Comparison of ENCODE assay signal across 24 cellular contexts in the genomic region with DNA sequence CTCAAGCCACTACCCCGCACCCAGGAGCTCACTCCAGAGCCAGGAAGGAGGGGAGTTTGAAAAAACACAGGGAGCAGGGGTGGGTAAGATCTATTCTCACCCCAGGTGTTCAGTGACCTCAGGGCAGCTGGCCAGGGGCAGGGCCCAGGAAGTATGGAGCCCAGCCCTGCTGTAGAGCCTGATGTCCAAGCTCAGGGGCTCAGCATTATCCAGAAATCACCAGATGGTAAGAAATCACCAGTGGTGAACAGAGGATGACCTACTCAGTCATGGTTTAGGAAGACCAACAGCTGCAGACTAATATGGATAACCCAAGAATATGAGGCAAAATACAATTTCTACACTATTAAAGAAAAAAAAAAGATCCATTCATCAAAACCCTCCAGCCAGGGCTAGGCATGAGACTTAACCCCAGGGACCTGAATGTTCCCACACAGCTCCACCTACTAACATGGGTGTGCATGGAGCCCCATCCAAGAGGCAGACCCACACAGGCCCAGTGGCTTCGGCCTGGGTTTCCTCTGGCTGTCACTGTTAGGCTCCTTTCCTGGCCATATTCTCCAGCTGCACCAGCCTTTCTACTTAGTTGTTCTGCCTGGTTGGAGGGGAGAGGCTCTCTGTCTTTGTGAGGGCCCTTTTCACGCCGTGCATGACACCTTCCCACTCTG.
DNase-seq lines count a peak whose midpoint lies in the region; ATAC-seq and TF ChIP-seq lines count a peak whose summit lies in the region.
"Had no signal": no experiment of that assay in that cellular context is flagged by ENCODE, and none has a peak within 500 bp of the region (broad histone marks: within the 10 kb centered on the region; RNA-seq: fewer than 3 reads in every experiment).

No MANE protein-coding gene starts in this region.

- DNase-seq in Right ventricle myocardium superior (no peak), right cardiac atrium (no peak), LHCN-M2 (ENCODE audit: low read depth) (peak; percentile 27), mesenchymal stem cell (no peak), right lobe of liver (no peak), Peyer's patch (no peak)
- DNase-seq: 8988T; CD4-positive, alpha-beta T cell; EL; GDM1; GOT3; HFFc6; NCI-H1092; NCI-H1417 treated with DMSO at 0.1 percent for 48 hours; NCI-H1694 treated with DMSO at 0.1 percent for 48 hours; NCI-H2081; NCI-H2227 treated with DMSO at 0.1 percent for 48 hours; OCI-M1 had no signal

- H4K91ac ChIP-seq in mesenchymal stem cell (ENCODE audit: low read length) = no peak overlapping the region

- H3K9me3 ChIP-seq in right cardiac atrium (ENCODE audit: control insufficient read depth, low read length) (no peaks in the 10 kb centered on the region), mesenchymal stem cell (ENCODE audit: control insufficient read depth, low read length) (no peaks in the 10 kb centered on the region), right lobe of liver (no peaks in the 10 kb centered on the region), Peyer's patch (no peaks in the 10 kb centered on the region)
- H3K9me3 ChIP-seq: HAP-1, SJSA1 had no signal

- WGBS in right cardiac atrium = 81% methylated on average over 4 of the region's 4 CpGs
- 87% methylated on average over 3 of the region's 4 CpGs for WGBS in mesenchymal stem cell
- 83% methylated on average over 2 of the region's 4 CpGs for WGBS in right lobe of liver (ENCODE audit: insufficient coverage, low coverage, low lambda C conversion rate, missing lambda C conversion rate)

- ATAC-seq in Right ventricle myocardium superior (ENCODE audit: poor library complexity) (peak; percentile 18), right cardiac atrium (no peak), HG02623 (IDR thresholded peaks at IDR 0.05; ENCODE audit: unreplicated experiment) (no peak), right lobe of liver (no peak)
- ATAC-seq: GM12878 had no signal

- H3K4me2 ChIP-seq in mesenchymal stem cell (ENCODE audit: low read length, poor library complexity, severe bottlenecking) = no peak overlapping the region
- H3K4me2 ChIP-seq: KMS-11 had no signal

- H3K4me3 ChIP-seq in right cardiac atrium (ENCODE audit: low read length) (no peak overlapping the region), mesenchymal stem cell (ENCODE audit: insufficient read depth in 1 of 2, low read depth in 1 of 2, low read length in 2 of 2) (no peak overlapping the region), right lobe of liver (no peak overlapping the region), Peyer's patch (no peak overlapping the region)
- H3K4me3 ChIP-seq: GM12878, HAP-1, SJSA1 had no signal

- intact Hi-C loops in Right ventricle myocardium superior (cut with DNase I) (no loop called here), right cardiac atrium (cut with DNase I) (no loop called here), right lobe of liver (cut with DNase I) (no loop called here)

- H3K18ac ChIP-seq in mesenchymal stem cell (ENCODE audit: low read depth in 1 of 2, low read length in 2 of 2) = no peak overlapping the region

- H3K27me3 ChIP-seq in right cardiac atrium (ENCODE audit: control insufficient read depth, insufficient read depth) (no peaks in the 10 kb centered on the region), mesenchymal stem cell (ENCODE audit: control insufficient read depth in 1 of 2, insufficient read depth in 1 of 2, low read length in 2 of 2) (peaks cover 89 to 94% of the 10 kb centered on the region in 2 experiments), right lobe of liver (no peaks in the 10 kb centered on the region), Peyer's patch (no peaks in the 10 kb centered on the region)

- no peak overlapping the region for H3K27ac ChIP-seq in right cardiac atrium (ENCODE audit: low read length)
- H3K27ac ChIP-seq in mesenchymal stem cell (ENCODE audit: low read length, poor library complexity, severe bottlenecking) = no peak overlapping the region
- H3K27ac ChIP-seq in right lobe of liver = no peak overlapping the region
- no peak overlapping the region for H3K27ac ChIP-seq in Peyer's patch
- H3K27ac ChIP-seq: HL-60, KMS-11, SJSA1 had no signal

- no peak overlapping the region for H2BK120ac ChIP-seq in mesenchymal stem cell (ENCODE audit: low read depth, low read length)

- no peak overlapping the region for H3K9ac ChIP-seq in mesenchymal stem cell (ENCODE audit: low read length)
- H3K9ac ChIP-seq: KMS-11 had no signal

- H2AK5ac ChIP-seq in mesenchymal stem cell (ENCODE audit: low read length, severe bottlenecking) = no peak overlapping the region

- no peaks in the 10 kb centered on the region for H3K79me1 ChIP-seq in mesenchymal stem cell (replicated peaks; ENCODE audit: low read length, poor library complexity, severe bottlenecking)

- peak overlapping the region; percentile 16 for H4K8ac ChIP-seq in mesenchymal stem cell (ENCODE audit: low read length)

- H3K14ac ChIP-seq in mesenchymal stem cell (ENCODE audit: low read length in 2 of 2) = no peak overlapping the region

- peaks cover 6% of the 10 kb centered on the region for H3K4me1 ChIP-seq in right cardiac atrium (ENCODE audit: control insufficient read depth, insufficient read depth, low read length)
- H3K4me1 ChIP-seq in mesenchymal stem cell (ENCODE audit: control insufficient read depth, insufficient read depth, low read depth, low read length) = no peaks in the 10 kb centered on the region
- H3K4me1 ChIP-seq in right lobe of liver = no peaks in the 10 kb centered on the region
- H3K4me1 ChIP-seq in Peyer's patch = peaks cover 0 to 3% (median 0%) of the 10 kb centered on the region in 4 donors
- H3K4me1 ChIP-seq: HAP-1, SJSA1 had no signal

- no peak overlapping the region for H2BK15ac ChIP-seq in mesenchymal stem cell (ENCODE audit: low read depth, poor library complexity, severe bottlenecking)

- H2BK12ac ChIP-seq in mesenchymal stem cell (ENCODE audit: low read length in 2 of 2) = no peak overlapping the region

- H3K36me3 ChIP-seq in mesenchymal stem cell (ENCODE audit: control insufficient read depth in 1 of 2, insufficient read depth in 2 of 2, low read depth in 1 of 2, low read length in 2 of 2) (no peaks in the 10 kb centered on the region), right lobe of liver (no peaks in the 10 kb centered on the region), Peyer's patch (no peaks in the 10 kb centered on the region)
- H3K36me3 ChIP-seq: HAP-1, SJSA1 had no signal

- TF ChIP-seq CTCF in right lobe of liver (IDR thresholded peaks at IDR 0.05) = no peak
- no peak for TF ChIP-seq CTCF in Peyer's patch (IDR thresholded peaks at IDR 0.05)

- TF ChIP-seq POLR2A in right lobe of liver (IDR thresholded peaks at IDR 0.05) (no peak), Peyer's patch (IDR thresholded peaks at IDR 0.05) (no peak)

- no peak overlapping the region for H3K4ac ChIP-seq in mesenchymal stem cell (ENCODE audit: low read depth in 1 of 2, low read length in 2 of 2)

- no peak overlapping the region for H2AFZ ChIP-seq in mesenchymal stem cell (ENCODE audit: low read depth, low read length)

- H2BK5ac ChIP-seq in mesenchymal stem cell (ENCODE audit: low read depth, low read length, poor library complexity, severe bottlenecking) = no peak overlapping the region

- H3K23ac ChIP-seq in mesenchymal stem cell (ENCODE audit: low read length in 2 of 2) = no peak overlapping the region
